In genomic region chr1:230822092-230822581, GRCh38 we compare ENCODE assay signal across 17 cellular contexts. TPM values are rescaled to one million over a fixed set of nuclear protein-coding genes. Genes with fewer than 3 reads are reported as not detected.
DNase-seq lines count a peak whose midpoint lies in the region; ATAC-seq, FAIRE-seq and TF ChIP-seq lines count a peak whose summit lies in the region.
"Had no signal": no experiment of that assay in that cellular context is flagged by ENCODE, and none has a peak within 500 bp of the region (broad histone marks: within the 10 kb centered on the region; RNA-seq: fewer than 3 reads in every experiment).

No MANE protein-coding gene starts in this region.

- peaks cover 4% of the 10 kb centered on the region for H3K4me1 ChIP-seq in endothelial cell of umbilical vein (ENCODE audit: control insufficient read depth, extremely low read depth, insufficient read depth, low read length)
- peaks cover 22% of the 10 kb centered on the region for H3K4me1 ChIP-seq in lower lobe of right lung
- peaks cover 0 to 12% of the 10 kb centered on the region in 2 donors for H3K4me1 ChIP-seq in uterus

- no peaks in the 10 kb centered on the region for H3K9me3 Mint-ChIP-seq in activated CD4-positive, alpha-beta T cell treated with anti-CD3 and anti-CD28 coated beads, Interleukin-2, amount 10 ng/mL, durations not matched to agents 24 days and 14 days
- H3K9me3 Mint-ChIP-seq in activated CD4-positive, alpha-beta T cell treated with anti-CD3 and anti-CD28 coated beads, Interleukin-2, amount 10 ng/mL, durations not matched to agents 7 days and 5 days: no peaks in the 10 kb centered on the region
- H3K9me3 Mint-ChIP-seq: CD8-positive, alpha-beta memory T cell had no signal

- no TSS peak for BruUV-seq in endothelial cell of umbilical vein (replicated peaks; lab: Mats Ljungman, UMichigan)

- H3K27me3 Mint-ChIP-seq in activated CD4-positive, alpha-beta T cell treated with anti-CD3 and anti-CD28 coated beads, Interleukin-2, amount 10 ng/mL, durations not matched to agents 24 days and 14 days: peaks cover 5% of the 10 kb centered on the region
- H3K27me3 Mint-ChIP-seq in activated CD4-positive, alpha-beta T cell treated with anti-CD3 and anti-CD28 coated beads, Interleukin-2, amount 10 ng/mL, durations not matched to agents 7 days and 5 days: peaks cover 6% of the 10 kb centered on the region

- POLR2A ChIA-PET in activated CD4-positive, alpha-beta T cell treated with anti-CD3 and anti-CD28 coated beads, Interleukin-2, amount 10 ng/mL, durations not matched to agents 7 days and 5 days (lab: Charles Lee): no interaction called here
- POLR2A ChIA-PET in endothelial cell of umbilical vein (lab: Charles Lee): no interaction called here

- dilution Hi-C loops in endothelial cell of umbilical vein (cut with MboI; ENCODE audit: extremely low pct_ligation_motif_present, low sequenced_read_pairs): no loop called here

- H3K9me1 ChIP-seq in endothelial cell of umbilical vein (replicated peaks; ENCODE audit: control insufficient read depth, extremely low read depth, insufficient read depth, low read length): no peaks in the 10 kb centered on the region

- no peaks in the 10 kb centered on the region for H3K36me3 Mint-ChIP-seq in activated CD4-positive, alpha-beta T cell treated with anti-CD3 and anti-CD28 coated beads, Interleukin-2, amount 10 ng/mL, durations not matched to agents 24 days and 14 days (ENCODE audit: low read depth)
- no peaks in the 10 kb centered on the region for H3K36me3 Mint-ChIP-seq in activated CD4-positive, alpha-beta T cell treated with anti-CD3 and anti-CD28 coated beads, Interleukin-2, amount 10 ng/mL, durations not matched to agents 7 days and 5 days (ENCODE audit: low read depth)
- H3K36me3 Mint-ChIP-seq: CD8-positive, alpha-beta memory T cell had no signal

- H3K27me3 ChIP-seq in endothelial cell of umbilical vein (ENCODE audit: control insufficient read depth in 2 of 2, insufficient read depth in 2 of 2, low read length in 2 of 2) (no peaks in the 10 kb centered on the region), lower lobe of right lung (ENCODE audit: low read depth) (no peaks in the 10 kb centered on the region), uterus (no peaks in the 10 kb centered on the region)

- no peak for TF ChIP-seq CTCF in endothelial cell of umbilical vein (IDR thresholded peaks at IDR 0.05; ENCODE audit: extremely low read depth in 1 of 2, insufficient read depth in 1 of 2, low read depth in 1 of 2, low read length in 2 of 2)
- no peak for TF ChIP-seq CTCF in lower lobe of right lung (IDR thresholded peaks at IDR 0.05)
- TF ChIP-seq CTCF in uterus (IDR thresholded peaks at IDR 0.05): no peak

- H3K4me2 ChIP-seq in endothelial cell of umbilical vein (ENCODE audit: insufficient read depth, low read length): no peak overlapping the region

- H3K4me3 ChIP-seq in endothelial cell of umbilical vein (replicated peaks in 1 of 3; ENCODE audit: insufficient read depth in 1 of 3, low read depth in 1 of 3, low read length in 3 of 3) (no peak overlapping the region), lower lobe of right lung (no peak overlapping the region), uterus (no peak overlapping the region)

- no peaks in the 10 kb centered on the region for H3K79me2 ChIP-seq in endothelial cell of umbilical vein (ENCODE audit: control insufficient read depth, insufficient read depth, low read length)

- H3K9me3 ChIP-seq in endothelial cell of umbilical vein (replicated peaks; ENCODE audit: control insufficient read depth, insufficient read depth, low read length) (no peaks in the 10 kb centered on the region), lower lobe of right lung (no peaks in the 10 kb centered on the region), uterus (no peaks in the 10 kb centered on the region)

- H3K27ac ChIP-seq in endothelial cell of umbilical vein (ENCODE audit: insufficient read depth, low read depth, low read length) (no peak overlapping the region), lower lobe of right lung (peak overlapping the region; percentile 2), uterus (peak overlapping the region; percentile 1 to 60)
- H3K27ac ChIP-seq: 22Rv1 had no signal

- CTCF ChIA-PET in activated CD4-positive, alpha-beta T cell treated with anti-CD3 and anti-CD28 coated beads, Interleukin-2, amount 10 ng/mL, durations not matched to agents 7 days and 5 days (lab: Charles Lee): interaction anchor here (1.0 kb wide), 1 partner anchor 25 kb away, joined by 3 read pairs; no protein-coding TSS in a partner anchor
- CTCF ChIA-PET in endothelial cell of umbilical vein (lab: Charles Lee): no interaction called here

- no peak overlapping the region for H3K27ac Mint-ChIP-seq in activated CD4-positive, alpha-beta T cell treated with anti-CD3 and anti-CD28 coated beads, Interleukin-2, amount 10 ng/mL, durations not matched to agents 24 days and 14 days
- no peak overlapping the region for H3K27ac Mint-ChIP-seq in activated CD4-positive, alpha-beta T cell treated with anti-CD3 and anti-CD28 coated beads, Interleukin-2, amount 10 ng/mL, durations not matched to agents 7 days and 5 days
- H3K27ac Mint-ChIP-seq: CD8-positive, alpha-beta memory T cell; IgD-negative memory B cell had no signal

- peak; percentile 44 for DNase-seq in activated CD4-positive, alpha-beta T cell treated with anti-CD3 and anti-CD28 coated beads, Interleukin-2, amount 10 ng/mL, durations not matched to agents 24 days and 14 days
- no peak for DNase-seq in activated CD4-positive, alpha-beta T cell treated with anti-CD3 and anti-CD28 coated beads, Interleukin-2, amount 10 ng/mL, durations not matched to agents 7 days and 5 days
- DNase-seq in endothelial cell of umbilical vein (ENCODE audit: low read depth, low spot score) (peak; percentile 59), lower lobe of right lung (no peak), uterus (peak; percentile 40 to 57), nucleus accumbens (lab: John Stamatoyannopoulos, UW) (no peak)
- DNase-seq: activated CD4-positive, alpha-beta T cell treated with anti-CD3 and anti-CD28 coated beads, Interleukin-2, amount 50 U/mL, for 1 hour; activated T-cell treated with anti-CD3 and anti-CD28 coated beads, Interleukin-2, amount 50 U/mL, for 48 hours; CD8-positive, alpha-beta memory T cell; GDM1; GOT3; NCI-H1092 treated with DMSO at 0.1 percent for 48 hours had no signal

- H4K20me1 ChIP-seq in endothelial cell of umbilical vein (replicated peaks; ENCODE audit: control insufficient read depth, extremely low read depth, insufficient read depth, low read length): no peaks in the 10 kb centered on the region

- H3K9ac ChIP-seq in endothelial cell of umbilical vein (replicated peaks; ENCODE audit: extremely low read depth, insufficient read depth, low read length): no peak overlapping the region

- FAIRE-seq in endothelial cell of umbilical vein (lab: Jason Lieb, UNC): no peak
- FAIRE-seq: colon had no signal

- no peak overlapping the region for H3K4me3 Mint-ChIP-seq in activated CD4-positive, alpha-beta T cell treated with anti-CD3 and anti-CD28 coated beads, Interleukin-2, amount 10 ng/mL, durations not matched to agents 24 days and 14 days
- no peak overlapping the region for H3K4me3 Mint-ChIP-seq in activated CD4-positive, alpha-beta T cell treated with anti-CD3 and anti-CD28 coated beads, Interleukin-2, amount 10 ng/mL, durations not matched to agents 7 days and 5 days
- H3K4me3 Mint-ChIP-seq: CD8-positive, alpha-beta memory T cell; IgD-negative memory B cell had no signal

- H3K36me3 ChIP-seq in endothelial cell of umbilical vein (ENCODE audit: control insufficient read depth in 2 of 2, extremely low read depth in 1 of 2, insufficient read depth in 2 of 2, low read length in 2 of 2) (no peaks in the 10 kb centered on the region), lower lobe of right lung (no peaks in the 10 kb centered on the region), uterus (no peaks in the 10 kb centered on the region)

- TF ChIP-seq POLR2A in endothelial cell of umbilical vein (IDR thresholded peaks at IDR 0.05; ENCODE audit: low read depth, low read length) (no peak), uterus (IDR thresholded peaks at IDR 0.05) (no peak)

- H2AFZ ChIP-seq in endothelial cell of umbilical vein (ENCODE audit: low read depth, low read length): no peak overlapping the region

- no peaks in the 10 kb centered on the region for H3K4me1 Mint-ChIP-seq in activated CD4-positive, alpha-beta T cell treated with anti-CD3 and anti-CD28 coated beads, Interleukin-2, amount 10 ng/mL, durations not matched to agents 24 days and 14 days
- H3K4me1 Mint-ChIP-seq in activated CD4-positive, alpha-beta T cell treated with anti-CD3 and anti-CD28 coated beads, Interleukin-2, amount 10 ng/mL, durations not matched to agents 7 days and 5 days: no peaks in the 10 kb centered on the region
- H3K4me1 Mint-ChIP-seq: CD8-positive, alpha-beta memory T cell; IgD-negative memory B cell had no signal

- intact Hi-C loops in activated CD4-positive, alpha-beta T cell treated with anti-CD3 and anti-CD28 coated beads, Interleukin-2, amount 10 ng/mL, durations not matched to agents 24 days and 14 days (cut with micrococcal nuclease): no loop called here
- intact Hi-C loops in endothelial cell of umbilical vein (cut with micrococcal nuclease) (loop anchor here (1.0 kb wide), 1 partner anchor 27 kb away; no protein-coding TSS in a partner anchor), lower lobe of right lung (cut with DNase I) (no loop called here), uterus (cut with DNase I; ENCODE audit: low total_unique reads) (no loop called here)

- ATAC-seq in lower lobe of right lung (peak; percentile 9 to 18), GM18868 (IDR thresholded peaks at IDR 0.05; ENCODE audit: unreplicated experiment) (no peak), HG03280 (IDR thresholded peaks at IDR 0.05; ENCODE audit: unreplicated experiment) (no peak)

TF ChIP-seq in endothelial cell of umbilical vein, 7 proteins besides CTCF, POLR2A, EP300 and RAD21 (continues in another document):
- TF ChIP-seq MYC (IDR thresholded peaks at IDR 0.05; ENCODE audit: low read depth, low read length): no peak
- TF ChIP-seq EZH2 (IDR thresholded peaks at IDR 0.05; ENCODE audit: borderline replicate concordance, low read depth, low read length, severe bottlenecking): no peak

RNA-seq across cellular contexts. Expression of gene C1orf198, which starts 46.2 kb away (rescaled TPM):
- 12.4 and 13.7 TPM in 2 replicates for total RNA-seq in activated CD4-positive, alpha-beta T cell treated with anti-CD3 and anti-CD28 coated beads, Interleukin-2, amount 10 ng/mL, durations not matched to agents 24 days and 14 days
- 1 to 10 TPM; 2.0 to 2.4 TPM for total RNA-seq in activated CD4-positive, alpha-beta T cell treated with anti-CD3 and anti-CD28 coated beads, Interleukin-2, amount 10 ng/mL, durations not matched to agents 7 days and 5 days
- total RNA-seq in endothelial cell of umbilical vein: 27.7 and 29.2 TPM in 2 replicates
- polyA plus RNA-seq in endothelial cell of umbilical vein: 21.2 and 22.1 TPM in 2 replicates
- 19.5 and 20.9 TPM in 2 replicates for polyA plus RNA-seq in endothelial cell of umbilical vein (2011; cell fraction: cytosol; rRNA removed)
- polyA plus RNA-seq in endothelial cell of umbilical vein (2011; cell fraction: nucleus; rRNA removed): 17.2 and 17.5 TPM in 2 replicates
- polyA plus RNA-seq in endothelial cell of umbilical vein (2012): 8.9 and 9.1 TPM in 2 replicates
- 32.4 and 34.0 TPM in 2 replicates for polyA minus RNA-seq in endothelial cell of umbilical vein
- 8.4 TPM for polyA minus RNA-seq in endothelial cell of umbilical vein (2011; cell fraction: cytosol; rRNA and poly(A)+ RNA removed)
- polyA minus RNA-seq in endothelial cell of umbilical vein (2011; cell fraction: nucleus; rRNA and poly(A)+ RNA removed): 9.7 and 13.1 TPM in 2 replicates
- total RNA-seq in lower lobe of right lung: 101 TPM
- total RNA-seq in uterus: 10 to 100 TPM; 41.0 to 80.0 (median 60.8) TPM

Comparison
In these comparisons a context has a peak if more than half of its experiments do, and no peak if none do; other contexts are left out.
1. DNase-seq: peak in activated CD4-positive, alpha-beta T cell treated with anti-CD3 and anti-CD28 coated beads, Interleukin-2, amount 10 ng/mL, durations not matched to agents 24 days and 14 days (single experiment), endothelial cell of umbilical vein (single experiment) and uterus (2 of 2); none in activated CD4-positive, alpha-beta T cell treated with anti-CD3 and anti-CD28 coated beads, Interleukin-2, amount 10 ng/mL, durations not matched to agents 7 days and 5 days (single experiment), lower lobe of right lung (single experiment) and nucleus accumbens (0 of 56).
2. ATAC-seq: peak in lower lobe of right lung (2 of 2); none in GM18868 (single experiment) and HG03280 (single experiment).